ENCODE assay signal across 1 cellular context in genomic region chr10:63668081-63668480, GRCh38.
TF ChIP-seq lines count a peak whose summit lies in the region.

No MANE protein-coding gene starts in this region.

TF ChIP-seq in HepG2, 621 proteins besides CTCF, POLR2A, EP300 and RAD21 (continued from another document):
- no peak for TF ChIP-seq EHMT2 (IDR thresholded peaks at IDR 0.05; ENCODE audit: borderline replicate concordance, low read depth, low read length)
- no peak for TF ChIP-seq TSC22D2 (CRISPR knock-in tag; IDR thresholded peaks at IDR 0.05; ENCODE audit: borderline replicate concordance)
- no peak for TF ChIP-seq PHF21A (CRISPR knock-in tag; IDR thresholded peaks at IDR 0.05)
- no peak for TF ChIP-seq ARNT (IDR thresholded peaks at IDR 0.05)
- no peak for TF ChIP-seq SYNCRIP (IDR thresholded peaks at IDR 0.05; ENCODE audit: insufficient read depth, low read depth, low read length)
- no peak for TF ChIP-seq ZNF275 (CRISPR knock-in tag; IDR thresholded peaks at IDR 0.05; ENCODE audit: borderline replicate concordance)
- TF ChIP-seq ZFP90 (CRISPR knock-in tag; IDR thresholded peaks at IDR 0.05; ENCODE audit: borderline replicate concordance) = no peak
- TF ChIP-seq GPBP1L1 (CRISPR knock-in tag; IDR thresholded peaks at IDR 0.05) = no peak
- no peak for TF ChIP-seq ZNF335 (CRISPR knock-in tag; IDR thresholded peaks at IDR 0.05)
- TF ChIP-seq ZNF562 (CRISPR knock-in tag; IDR thresholded peaks at IDR 0.05; ENCODE audit: borderline replicate concordance) = no peak
- no peak for TF ChIP-seq MZF1 (CRISPR knock-in tag; IDR thresholded peaks at IDR 0.05; ENCODE audit: borderline replicate concordance)
- TF ChIP-seq ATF4 (CRISPR knock-in tag; IDR thresholded peaks at IDR 0.05) = no peak
